ENCODE assay signal across 28 cellular contexts in genomic region chr17:61522088-61522487, GRCh38.
"Had no signal": no experiment of that assay in that cellular context is flagged by ENCODE, and none has a peak within 500 bp of the region (broad histone marks: within the 10 kb centered on the region; RNA-seq: fewer than 3 reads in every experiment).

No MANE protein-coding gene starts in this region.

- H3K27ac ChIP-seq: colonic mucosa, coronary artery, dorsolateral prefrontal cortex, epithelial cell of prostate, esophagus muscularis mucosa, esophagus squamous epithelium, foreskin keratinocyte, gastrocnemius medialis, gastroesophageal sphincter, heart left ventricle, heart right ventricle had no signal

- FAIRE-seq: colon, endometrium, endothelial cell of umbilical vein, frontal cortex had no signal

- H3K4me3 ChIP-seq: colonic mucosa, coronary artery, dorsolateral prefrontal cortex, esophagus muscularis mucosa, esophagus squamous epithelium, gastrocnemius medialis, gastroesophageal sphincter, heart left ventricle, heart right ventricle had no signal

- DNase-seq: colonic mucosa; cortex of kidney; dermis blood vessel endothelial cell; dorsolateral prefrontal cortex; effector CD4-positive, alpha-beta T cell; effector CD8-positive, alpha-beta T cell; effector memory CD4-positive, alpha-beta T cell; effector memory CD8-positive, alpha-beta T cell; endodermal cell; erythroblast; esophagus squamous epithelium; foreskin fibroblast; foreskin keratinocyte; foreskin melanocyte; gastrocnemius medialis; glutamatergic neuron; head of caudate nucleus; heart left ventricle; heart right ventricle had no signal

- H3K36me3 ChIP-seq: colonic mucosa, esophagus muscularis mucosa, esophagus squamous epithelium, gastrocnemius medialis, gastroesophageal sphincter, heart left ventricle, heart right ventricle had no signal

- H3K27me3 ChIP-seq: colonic mucosa, gastroesophageal sphincter had no signal

- ATAC-seq: effector memory CD8-positive, alpha-beta T cell; esophagus mucosa; foreskin keratinocyte; gastrocnemius medialis; gastroesophageal sphincter; heart left ventricle; heart right ventricle had no signal

- H3K9me3 ChIP-seq: colonic mucosa, esophagus muscularis mucosa, esophagus squamous epithelium, gastrocnemius medialis, gastroesophageal sphincter, heart left ventricle, heart right ventricle had no signal

- H3K4me1 ChIP-seq: colonic mucosa, esophagus muscularis mucosa, esophagus squamous epithelium, foreskin keratinocyte, gastrocnemius medialis, gastroesophageal sphincter, heart left ventricle, heart right ventricle had no signal
